Comparison of ENCODE assay signal across 23 cellular contexts in genomic region chr2:162908567-162908966, GRCh38.
"Had no signal": no experiment of that assay in that cellular context is flagged by ENCODE, and none has a peak within 500 bp of the region (broad histone marks: within the 10 kb centered on the region; RNA-seq: fewer than 3 reads in every experiment).

No MANE protein-coding gene starts in this region.

- H3K4me3 Mint-ChIP-seq: naive thymus-derived CD8-positive, alpha-beta T cell; nephron progenitor cell; stimulated activated naive B cell treated with anti-CD40 and anti-IgM and Interleukin-4, amounts not matched to agents 10 μg/mL and 1 μg/mL and 100 μg/mL, for 72 hours; stimulated activated naive CD8-positive, alpha-beta T cell treated with anti-CD3 and anti-CD28 coated beads, Interleukin-15, Interleukin-2, amounts not matched to agents 100 ng/mL and 50 ng/mL, for 24 hours had no signal

- H3K36me3 Mint-ChIP-seq: naive thymus-derived CD8-positive, alpha-beta T cell; stimulated activated naive B cell treated with anti-CD40 and anti-IgM and Interleukin-4, amounts not matched to agents 10 μg/mL and 1 μg/mL and 100 μg/mL, for 72 hours had no signal

- H3K27ac ChIP-seq: dorsolateral prefrontal cortex, epithelial cell of prostate, gastrocnemius medialis, ovary, psoas muscle, suprapubic skin, transverse colon, vagina had no signal

- H3K9me3 Mint-ChIP-seq: nephron progenitor cell; stimulated activated naive B cell treated with anti-CD40 and anti-IgM and Interleukin-4, amounts not matched to agents 10 μg/mL and 1 μg/mL and 100 μg/mL, for 72 hours had no signal

- H3K9me3 ChIP-seq: gastrocnemius medialis, ovary, psoas muscle, suprapubic skin, transverse colon, vagina had no signal

- H3K4me1 Mint-ChIP-seq: naive thymus-derived CD8-positive, alpha-beta T cell; nephron progenitor cell; stimulated activated naive B cell treated with anti-CD40 and anti-IgM and Interleukin-4, amounts not matched to agents 10 μg/mL and 1 μg/mL and 100 μg/mL, for 72 hours had no signal

- H3K27me3 ChIP-seq: dorsolateral prefrontal cortex, gastrocnemius medialis, ovary, suprapubic skin, transverse colon, vagina had no signal

- H3K4me1 ChIP-seq: gastrocnemius medialis, psoas muscle, suprapubic skin, transverse colon, vagina had no signal

- DNase-seq: dorsolateral prefrontal cortex; effector CD4-positive, alpha-beta T cell; foreskin fibroblast; gastrocnemius medialis; head of caudate nucleus; kidney; mesenchymal stem cell; naive thymus-derived CD8-positive, alpha-beta T cell; nephron progenitor cell; occipital lobe; ovary; posterior cingulate gyrus; psoas muscle; right cardiac atrium; small intestine; stimulated activated CD4-positive, alpha-beta T cell treated with anti-CD3 and anti-CD28 coated beads, Interleukin-15, amount 100 ng/mL, for 24 hours; stimulated activated CD4-positive, alpha-beta T cell treated with anti-CD3 and anti-CD28 coated beads, Interleukin-2, amount 100 ng/mL, for 48 hours; stimulated activated naive B cell treated with anti-CD40 and anti-IgM and Interleukin-4, amounts not matched to agents 10 μg/mL and 1 μg/mL and 100 μg/mL, for 72 hours; transverse colon had no signal

- H3K36me3 ChIP-seq: gastrocnemius medialis, ovary, suprapubic skin, transverse colon, vagina had no signal

- H3K27me3 Mint-ChIP-seq: stimulated activated naive B cell treated with anti-CD40 and anti-IgM and Interleukin-4, amounts not matched to agents 10 μg/mL and 1 μg/mL and 100 μg/mL, for 72 hours; stimulated activated naive CD8-positive, alpha-beta T cell treated with anti-CD3 and anti-CD28 coated beads, Interleukin-15, Interleukin-2, amounts not matched to agents 100 ng/mL and 50 ng/mL, for 24 hours had no signal

- H3K27ac Mint-ChIP-seq: naive thymus-derived CD8-positive, alpha-beta T cell; nephron progenitor cell; stimulated activated naive B cell treated with anti-CD40 and anti-IgM and Interleukin-4, amounts not matched to agents 10 μg/mL and 1 μg/mL and 100 μg/mL, for 72 hours; stimulated activated naive CD8-positive, alpha-beta T cell treated with anti-CD3 and anti-CD28 coated beads, Interleukin-15, Interleukin-2, amounts not matched to agents 100 ng/mL and 50 ng/mL, for 24 hours had no signal

- H3K4me3 ChIP-seq: dorsolateral prefrontal cortex, gastrocnemius medialis, ovary, psoas muscle, suprapubic skin, transverse colon, vagina had no signal
